Comparison of ENCODE assay signal across 2 cellular contexts in genomic region chr14:73233564-73233963, GRCh38.
TF ChIP-seq lines count a peak whose summit lies in the region.

No MANE protein-coding gene starts in this region.

TF ChIP-seq in GM23338, 12 proteins besides CTCF, POLR2A, EP300 and RAD21:
- TF ChIP-seq CREB1 (CRISPR knock-in tag; IDR thresholded peaks at IDR 0.05; ENCODE audit: low read depth) (no peak), ETS1 (IDR thresholded peaks at IDR 0.05) (no peak), ZNF331 (CRISPR knock-in tag; IDR thresholded peaks at IDR 0.05; ENCODE audit: low read depth) (no peak)

TF ChIP-seq in H1, 55 proteins besides CTCF, POLR2A, EP300 and RAD21:
- no peak for TF ChIP-seq NRF1 (IDR thresholded peaks at IDR 0.05; ENCODE audit: low read depth, low read length)
- TF ChIP-seq ATF3 (IDR thresholded peaks at IDR 0.05; ENCODE audit: insufficient read depth, low read depth, low read length): 0 out of 2 replicates have a peak, but pooled peaks have one; percentile 3
